In genomic region chr14:35085441-35085840, GRCh38 we compare ENCODE assay signal across 19 cellular contexts.
"Had no signal": no experiment of that assay in that cellular context is flagged by ENCODE, and none has a peak within 500 bp of the region (broad histone marks: within the 10 kb centered on the region; RNA-seq: fewer than 3 reads in every experiment).

No MANE protein-coding gene starts in this region.

- H3K9me3 Mint-ChIP-seq: activated naive CD8-positive, alpha-beta T cell treated with anti-CD3 and anti-CD28 coated beads, Interleukin-2, amount 10 ng/mL, durations not matched to agents 7 days and 5 days; brain; neural progenitor cell; WTC11 had no signal

- H3K4me2 ChIP-seq: neural progenitor cell had no signal

- H3K4me1 ChIP-seq: neural progenitor cell, pancreas, stomach, upper lobe of right lung had no signal

- H3K4me1 Mint-ChIP-seq: activated CD8-positive, alpha-beta memory T cell treated with anti-CD3 and anti-CD28 coated beads, Interleukin-2, amount 10 ng/mL, durations not matched to agents 7 days and 5 days; activated naive CD8-positive, alpha-beta T cell treated with anti-CD3 and anti-CD28 coated beads, Interleukin-2, amount 10 ng/mL, durations not matched to agents 7 days and 5 days; brain; neural progenitor cell; WTC11 had no signal

- H3K27me3 ChIP-seq: neural progenitor cell, pancreas, stomach, upper lobe of right lung had no signal

- H3K27ac ChIP-seq: neural progenitor cell, pancreas, stomach, thoracic aorta, upper lobe of right lung had no signal

- H3K27me3 Mint-ChIP-seq: activated CD8-positive, alpha-beta memory T cell treated with anti-CD3 and anti-CD28 coated beads, Interleukin-2, amount 10 ng/mL, durations not matched to agents 7 days and 5 days; activated naive CD8-positive, alpha-beta T cell treated with anti-CD3 and anti-CD28 coated beads, Interleukin-2, amount 10 ng/mL, durations not matched to agents 7 days and 5 days; brain had no signal

- H3K9ac ChIP-seq: neural progenitor cell had no signal

- DNase-seq: activated CD4-positive, alpha-beta T cell treated with anti-CD3 and anti-CD28 coated beads, Interleukin-2, amount 50 U/mL, for 1 hour; activated CD8-positive, alpha-beta memory T cell treated with anti-CD3 and anti-CD28 coated beads, Interleukin-2, amount 10 ng/mL, durations not matched to agents 7 days and 5 days; activated effector memory CD4-positive, alpha-beta T cell treated with anti-CD3 and anti-CD28 coated beads, Interleukin-2, amount 50 U/mL, for 16 hours; activated naive CD8-positive, alpha-beta T cell treated with anti-CD3 and anti-CD28 coated beads, Interleukin-2, amount 10 ng/mL, durations not matched to agents 7 days and 5 days; activated T-cell treated with anti-CD3 and anti-CD28 coated beads, Interleukin-2, amount 50 U/mL, for 48 hours; cortex of kidney; effector CD8-positive, alpha-beta T cell; foreskin fibroblast; head of caudate nucleus; mesendoderm; pancreas; stimulated activated CD4-positive, alpha-beta T cell treated with anti-CD3 and anti-CD28 coated beads, Interleukin-1b, Interleukin-23, amount 100 ng/mL, for 48 hours; stomach; upper lobe of right lung had no signal

- FAIRE-seq: pancreas, TTC549 had no signal

- H3K4me3 ChIP-seq: neural progenitor cell, pancreas, stomach, thoracic aorta, upper lobe of right lung had no signal

- H3K27ac Mint-ChIP-seq: activated CD8-positive, alpha-beta memory T cell treated with anti-CD3 and anti-CD28 coated beads, Interleukin-2, amount 10 ng/mL, durations not matched to agents 7 days and 5 days; activated naive CD8-positive, alpha-beta T cell treated with anti-CD3 and anti-CD28 coated beads, Interleukin-2, amount 10 ng/mL, durations not matched to agents 7 days and 5 days; neural progenitor cell; WTC11 had no signal

- H3K4me3 Mint-ChIP-seq: activated CD8-positive, alpha-beta memory T cell treated with anti-CD3 and anti-CD28 coated beads, Interleukin-2, amount 10 ng/mL, durations not matched to agents 7 days and 5 days; activated naive CD8-positive, alpha-beta T cell treated with anti-CD3 and anti-CD28 coated beads, Interleukin-2, amount 10 ng/mL, durations not matched to agents 7 days and 5 days; brain; neural progenitor cell; WTC11 had no signal

- H3K9me3 ChIP-seq: pancreas, stomach, thoracic aorta, upper lobe of right lung had no signal

- H2AFZ ChIP-seq: neural progenitor cell had no signal

- ATAC-seq: activated CD8-positive, alpha-beta memory T cell treated with anti-CD3 and anti-CD28 coated beads, Interleukin-2, amount 10 ng/mL, durations not matched to agents 7 days and 5 days; pancreas; upper lobe of right lung; WTC11 had no signal
